In the genomic region with DNA sequence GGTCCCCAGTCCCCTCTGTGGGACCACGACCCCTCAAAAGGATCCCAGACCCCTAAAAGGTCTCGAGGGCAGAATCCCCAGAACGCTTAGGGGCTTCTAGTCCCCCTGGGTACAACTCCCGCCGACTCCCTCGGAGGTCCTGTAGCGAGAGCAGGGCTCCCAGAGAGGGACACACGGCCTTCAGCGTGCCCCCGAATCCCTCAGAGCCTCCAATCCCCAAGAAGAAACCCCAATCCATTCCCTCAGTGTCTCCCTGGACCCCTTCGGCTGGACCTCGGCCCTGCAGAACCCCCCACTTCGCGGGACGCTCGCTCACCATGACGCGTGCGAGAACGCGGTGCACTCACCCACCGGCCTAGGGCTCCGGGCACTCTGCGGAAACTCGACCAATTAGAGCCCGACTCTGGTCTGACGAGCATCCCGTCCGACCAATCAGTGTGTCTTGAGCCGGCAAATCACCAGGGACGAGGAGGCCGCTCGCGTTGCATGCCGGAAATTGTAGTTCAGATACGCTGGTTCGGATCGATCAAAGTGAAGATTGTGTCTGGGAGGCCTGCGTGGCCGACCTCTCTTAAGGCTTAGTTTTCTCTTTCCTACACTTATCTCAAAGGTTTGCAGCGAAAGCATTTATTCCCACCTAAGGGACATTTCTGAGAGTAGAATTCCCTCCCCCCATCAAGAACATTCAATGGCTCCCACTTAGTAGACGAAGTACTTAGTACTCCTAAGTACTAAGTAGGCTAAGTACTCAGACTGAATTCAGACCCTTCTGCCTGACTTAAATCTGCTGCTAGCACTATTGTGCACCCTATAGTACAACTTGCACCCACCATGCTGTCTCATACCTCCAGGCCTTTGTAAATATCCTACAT, we compare ENCODE assay signal across 1 cellular context.
TF ChIP-seq lines count a peak whose summit lies in the region.

A gene (minus strand): TSS at position 369 of the 872 bp plus-strand sequence. CDS start 50 bp downstream, at position 319.

TF ChIP-seq in HepG2, 621 proteins besides CTCF, POLR2A, EP300 and RAD21 (continued from another document and continues in another):
- TF ChIP-seq, protein P1, sequence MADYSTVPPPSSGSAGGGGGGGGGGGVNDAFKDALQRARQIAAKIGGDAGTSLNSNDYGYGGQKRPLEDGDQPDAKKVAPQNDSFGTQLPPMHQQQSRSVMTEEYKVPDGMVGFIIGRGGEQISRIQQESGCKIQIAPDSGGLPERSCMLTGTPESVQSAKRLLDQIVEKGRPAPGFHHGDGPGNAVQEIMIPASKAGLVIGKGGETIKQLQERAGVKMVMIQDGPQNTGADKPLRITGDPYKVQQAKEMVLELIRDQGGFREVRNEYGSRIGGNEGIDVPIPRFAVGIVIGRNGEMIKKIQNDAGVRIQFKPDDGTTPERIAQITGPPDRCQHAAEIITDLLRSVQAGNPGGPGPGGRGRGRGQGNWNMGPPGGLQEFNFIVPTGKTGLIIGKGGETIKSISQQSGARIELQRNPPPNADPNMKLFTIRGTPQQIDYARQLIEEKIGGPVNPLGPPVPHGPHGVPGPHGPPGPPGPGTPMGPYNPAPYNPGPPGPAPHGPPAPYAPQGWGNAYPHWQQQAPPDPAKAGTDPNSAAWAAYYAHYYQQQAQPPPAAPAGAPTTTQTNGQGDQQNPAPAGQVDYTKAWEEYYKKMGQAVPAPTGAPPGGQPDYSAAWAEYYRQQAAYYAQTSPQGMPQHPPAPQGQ (CRISPR knock-in tag; IDR thresholded peaks at IDR 0.05; ENCODE audit: borderline replicate concordance): peak; percentile 74; the same call in 1 of the 2 replicates
- TF ChIP-seq, protein P2, sequence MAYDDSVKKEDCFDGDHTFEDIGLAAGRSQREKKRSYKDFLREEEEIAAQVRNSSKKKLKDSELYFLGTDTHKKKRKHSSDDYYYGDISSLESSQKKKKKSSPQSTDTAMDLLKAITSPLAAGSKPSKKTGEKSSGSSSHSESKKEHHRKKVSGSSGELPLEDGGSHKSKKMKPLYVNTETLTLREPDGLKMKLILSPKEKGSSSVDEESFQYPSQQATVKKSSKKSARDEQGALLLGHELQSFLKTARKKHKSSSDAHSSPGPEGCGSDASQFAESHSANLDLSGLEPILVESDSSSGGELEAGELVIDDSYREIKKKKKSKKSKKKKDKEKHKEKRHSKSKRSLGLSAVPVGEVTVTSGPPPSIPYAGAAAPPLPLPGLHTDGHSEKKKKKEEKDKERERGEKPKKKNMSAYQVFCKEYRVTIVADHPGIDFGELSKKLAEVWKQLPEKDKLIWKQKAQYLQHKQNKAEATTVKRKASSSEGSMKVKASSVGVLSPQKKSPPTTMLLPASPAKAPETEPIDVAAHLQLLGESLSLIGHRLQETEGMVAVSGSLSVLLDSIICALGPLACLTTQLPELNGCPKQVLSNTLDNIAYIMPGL (CRISPR knock-in tag; IDR thresholded peaks at IDR 0.05; ENCODE audit: borderline replicate concordance in 1 of 2, low read depth in 1 of 2): peak; percentile 55 to 64; a peak in 2 of 4 replicates
- TF ChIP-seq, protein P3, sequence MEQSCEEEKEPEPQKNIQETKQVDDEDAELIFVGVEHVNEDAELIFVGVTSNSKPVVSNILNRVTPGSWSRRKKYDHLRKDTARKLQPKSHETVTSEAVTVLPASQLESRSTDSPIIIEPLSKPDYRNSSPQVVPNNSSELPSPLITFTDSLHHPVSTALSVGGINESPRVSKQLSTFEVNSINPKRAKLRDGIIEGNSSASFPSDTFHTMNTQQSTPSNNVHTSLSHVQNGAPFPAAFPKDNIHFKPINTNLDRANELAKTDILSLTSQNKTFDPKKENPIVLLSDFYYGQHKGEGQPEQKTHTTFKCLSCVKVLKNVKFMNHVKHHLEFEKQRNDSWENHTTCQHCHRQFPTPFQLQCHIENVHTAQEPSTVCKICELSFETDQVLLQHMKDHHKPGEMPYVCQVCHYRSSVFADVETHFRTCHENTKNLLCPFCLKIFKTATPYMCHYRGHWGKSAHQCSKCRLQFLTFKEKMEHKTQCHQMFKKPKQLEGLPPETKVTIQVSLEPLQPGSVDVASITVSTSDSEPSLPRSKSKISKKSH (CRISPR knock-in tag; IDR thresholded peaks at IDR 0.05; ENCODE audit: borderline replicate concordance): peak; percentile 79; the same call in 1 of the 2 replicates
- TF ChIP-seq SPEN (CRISPR knock-in tag; IDR thresholded peaks at IDR 0.05; ENCODE audit: low read depth): peak; percentile 75; the same call in 1 of the 2 replicates
- TF ChIP-seq, protein P4, sequence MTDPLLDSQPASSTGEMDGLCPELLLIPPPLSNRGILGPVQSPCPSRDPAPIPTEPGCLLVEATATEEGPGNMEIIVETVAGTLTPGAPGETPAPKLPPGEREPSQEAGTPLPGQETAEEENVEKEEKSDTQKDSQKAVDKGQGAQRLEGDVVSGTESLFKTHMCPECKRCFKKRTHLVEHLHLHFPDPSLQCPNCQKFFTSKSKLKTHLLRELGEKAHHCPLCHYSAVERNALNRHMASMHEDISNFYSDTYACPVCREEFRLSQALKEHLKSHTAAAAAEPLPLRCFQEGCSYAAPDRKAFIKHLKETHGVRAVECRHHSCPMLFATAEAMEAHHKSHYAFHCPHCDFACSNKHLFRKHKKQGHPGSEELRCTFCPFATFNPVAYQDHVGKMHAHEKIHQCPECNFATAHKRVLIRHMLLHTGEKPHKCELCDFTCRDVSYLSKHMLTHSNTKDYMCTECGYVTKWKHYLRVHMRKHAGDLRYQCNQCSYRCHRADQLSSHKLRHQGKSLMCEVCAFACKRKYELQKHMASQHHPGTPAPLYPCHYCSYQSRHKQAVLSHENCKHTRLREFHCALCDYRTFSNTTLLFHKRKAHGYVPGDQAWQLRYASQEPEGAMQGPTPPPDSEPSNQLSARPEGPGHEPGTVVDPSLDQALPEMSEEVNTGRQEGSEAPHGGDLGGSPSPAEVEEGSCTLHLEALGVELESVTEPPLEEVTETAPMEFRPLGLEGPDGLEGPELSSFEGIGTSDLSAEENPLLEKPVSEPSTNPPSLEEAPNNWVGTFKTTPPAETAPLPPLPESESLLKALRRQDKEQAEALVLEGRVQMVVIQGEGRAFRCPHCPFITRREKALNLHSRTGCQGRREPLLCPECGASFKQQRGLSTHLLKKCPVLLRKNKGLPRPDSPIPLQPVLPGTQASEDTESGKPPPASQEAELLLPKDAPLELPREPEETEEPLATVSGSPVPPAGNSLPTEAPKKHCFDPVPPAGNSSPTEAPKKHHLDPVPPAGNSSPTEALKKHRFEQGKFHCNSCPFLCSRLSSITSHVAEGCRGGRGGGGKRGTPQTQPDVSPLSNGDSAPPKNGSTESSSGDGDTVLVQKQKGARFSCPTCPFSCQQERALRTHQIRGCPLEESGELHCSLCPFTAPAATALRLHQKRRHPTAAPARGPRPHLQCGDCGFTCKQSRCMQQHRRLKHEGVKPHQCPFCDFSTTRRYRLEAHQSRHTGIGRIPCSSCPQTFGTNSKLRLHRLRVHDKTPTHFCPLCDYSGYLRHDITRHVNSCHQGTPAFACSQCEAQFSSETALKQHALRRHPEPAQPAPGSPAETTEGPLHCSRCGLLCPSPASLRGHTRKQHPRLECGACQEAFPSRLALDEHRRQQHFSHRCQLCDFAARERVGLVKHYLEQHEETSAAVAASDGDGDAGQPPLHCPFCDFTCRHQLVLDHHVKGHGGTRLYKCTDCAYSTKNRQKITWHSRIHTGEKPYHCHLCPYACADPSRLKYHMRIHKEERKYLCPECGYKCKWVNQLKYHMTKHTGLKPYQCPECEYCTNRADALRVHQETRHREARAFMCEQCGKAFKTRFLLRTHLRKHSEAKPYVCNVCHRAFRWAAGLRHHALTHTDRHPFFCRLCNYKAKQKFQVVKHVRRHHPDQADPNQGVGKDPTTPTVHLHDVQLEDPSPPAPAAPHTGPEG (CRISPR knock-in tag; IDR thresholded peaks at IDR 0.05): peak; percentile 68; the same call in 1 of the 2 replicates
- peak; percentile 86 for TF ChIP-seq ATF1 (CRISPR knock-in tag; IDR thresholded peaks at IDR 0.05)
- TF ChIP-seq ZNF850 (CRISPR knock-in tag; conservative IDR thresholded peaks at IDR 0.05): no peak
- TF ChIP-seq, protein P5, sequence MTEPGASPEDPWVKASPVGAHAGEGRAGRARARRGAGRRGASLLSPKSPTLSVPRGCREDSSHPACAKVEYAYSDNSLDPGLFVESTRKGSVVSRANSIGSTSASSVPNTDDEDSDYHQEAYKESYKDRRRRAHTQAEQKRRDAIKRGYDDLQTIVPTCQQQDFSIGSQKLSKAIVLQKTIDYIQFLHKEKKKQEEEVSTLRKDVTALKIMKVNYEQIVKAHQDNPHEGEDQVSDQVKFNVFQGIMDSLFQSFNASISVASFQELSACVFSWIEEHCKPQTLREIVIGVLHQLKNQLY (CRISPR knock-in tag; IDR thresholded peaks at IDR 0.05): 0 out of 2 replicates have a peak, but pooled peaks have one; percentile 14
- peak; percentile 35 for TF ChIP-seq AGO1 (IDR thresholded peaks at IDR 0.05; ENCODE audit: low read depth, low read length, poor library complexity, severe bottlenecking)
- peak; percentile 46; the same call in 1 of the 2 replicates for TF ChIP-seq ZNF350 (CRISPR knock-in tag; IDR thresholded peaks at IDR 0.05; ENCODE audit: borderline replicate concordance, low read depth)
- peak; percentile 77 for TF ChIP-seq ZNF274 (CRISPR knock-in tag; IDR thresholded peaks at IDR 0.05)
- no peak for TF ChIP-seq FOXC1 (CRISPR knock-in tag; IDR thresholded peaks at IDR 0.05; ENCODE audit: borderline replicate concordance)
- TF ChIP-seq CEBPG (CRISPR knock-in tag; IDR thresholded peaks at IDR 0.05): no peak
- peak; percentile 95 for TF ChIP-seq ZFX (CRISPR knock-in tag; IDR thresholded peaks at IDR 0.05; ENCODE audit: low read depth)
- TF ChIP-seq, protein P6, sequence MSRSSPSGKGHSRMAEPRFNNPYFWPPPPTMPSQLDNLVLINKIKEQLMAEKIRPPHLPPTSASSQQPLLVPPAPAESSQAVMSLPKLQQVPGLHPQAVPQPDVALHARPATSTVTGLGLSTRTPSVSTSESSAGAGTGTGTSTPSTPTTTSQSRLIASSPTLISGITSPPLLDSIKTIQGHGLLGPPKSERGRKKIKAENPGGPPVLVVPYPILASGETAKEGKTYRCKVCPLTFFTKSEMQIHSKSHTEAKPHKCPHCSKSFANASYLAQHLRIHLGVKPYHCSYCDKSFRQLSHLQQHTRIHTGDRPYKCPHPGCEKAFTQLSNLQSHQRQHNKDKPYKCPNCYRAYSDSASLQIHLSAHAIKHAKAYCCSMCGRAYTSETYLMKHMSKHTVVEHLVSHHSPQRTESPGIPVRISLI (CRISPR knock-in tag; IDR thresholded peaks at IDR 0.05; ENCODE audit: borderline replicate concordance): no peak
- 0 out of 2 replicates have a peak, but pooled peaks have one; percentile 49 for TF ChIP-seq HOXA5 (CRISPR knock-in tag; IDR thresholded peaks at IDR 0.05)
- TF ChIP-seq PHF8 (CRISPR knock-in tag; IDR thresholded peaks at IDR 0.05): peak; percentile 81
- TF ChIP-seq YEATS4 (CRISPR knock-in tag; IDR thresholded peaks at IDR 0.05; ENCODE audit: borderline replicate concordance): peak; percentile 64; the same call in 1 of the 2 replicates
- peak; percentile 32; the same call in 1 of the 2 replicates for TF ChIP-seq KDM5A (IDR thresholded peaks at IDR 0.05; ENCODE audit: borderline replicate concordance, low read length)
- no peak for TF ChIP-seq ZNF891 (CRISPR knock-in tag; IDR thresholded peaks at IDR 0.05)
- no peak for TF ChIP-seq HOXA7 (CRISPR knock-in tag; IDR thresholded peaks at IDR 0.05)
- TF ChIP-seq, protein P7, sequence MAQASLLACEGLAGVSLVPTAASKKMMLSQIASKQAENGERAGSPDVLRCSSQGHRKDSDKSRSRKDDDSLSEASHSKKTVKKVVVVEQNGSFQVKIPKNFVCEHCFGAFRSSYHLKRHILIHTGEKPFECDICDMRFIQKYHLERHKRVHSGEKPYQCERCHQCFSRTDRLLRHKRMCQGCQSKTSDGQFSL (CRISPR knock-in tag; IDR thresholded peaks at IDR 0.05): peak; percentile 92
- TF ChIP-seq SALL1 (CRISPR knock-in tag; IDR thresholded peaks at IDR 0.05): peak; percentile 82
- TF ChIP-seq, protein P8, sequence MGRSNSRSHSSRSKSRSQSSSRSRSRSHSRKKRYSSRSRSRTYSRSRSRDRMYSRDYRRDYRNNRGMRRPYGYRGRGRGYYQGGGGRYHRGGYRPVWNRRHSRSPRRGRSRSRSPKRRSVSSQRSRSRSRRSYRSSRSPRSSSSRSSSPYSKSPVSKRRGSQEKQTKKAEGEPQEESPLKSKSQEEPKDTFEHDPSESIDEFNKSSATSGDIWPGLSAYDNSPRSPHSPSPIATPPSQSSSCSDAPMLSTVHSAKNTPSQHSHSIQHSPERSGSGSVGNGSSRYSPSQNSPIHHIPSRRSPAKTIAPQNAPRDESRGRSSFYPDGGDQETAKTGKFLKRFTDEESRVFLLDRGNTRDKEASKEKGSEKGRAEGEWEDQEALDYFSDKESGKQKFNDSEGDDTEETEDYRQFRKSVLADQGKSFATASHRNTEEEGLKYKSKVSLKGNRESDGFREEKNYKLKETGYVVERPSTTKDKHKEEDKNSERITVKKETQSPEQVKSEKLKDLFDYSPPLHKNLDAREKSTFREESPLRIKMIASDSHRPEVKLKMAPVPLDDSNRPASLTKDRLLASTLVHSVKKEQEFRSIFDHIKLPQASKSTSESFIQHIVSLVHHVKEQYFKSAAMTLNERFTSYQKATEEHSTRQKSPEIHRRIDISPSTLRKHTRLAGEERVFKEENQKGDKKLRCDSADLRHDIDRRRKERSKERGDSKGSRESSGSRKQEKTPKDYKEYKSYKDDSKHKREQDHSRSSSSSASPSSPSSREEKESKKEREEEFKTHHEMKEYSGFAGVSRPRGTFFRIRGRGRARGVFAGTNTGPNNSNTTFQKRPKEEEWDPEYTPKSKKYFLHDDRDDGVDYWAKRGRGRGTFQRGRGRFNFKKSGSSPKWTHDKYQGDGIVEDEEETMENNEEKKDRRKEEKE (IDR thresholded peaks at IDR 0.05): no peak
- no peak for TF ChIP-seq ZNF3 (CRISPR knock-in tag; IDR thresholded peaks at IDR 0.05)
- TF ChIP-seq ZNF879 (CRISPR knock-in tag; IDR thresholded peaks at IDR 0.05): 0 out of 2 replicates have a peak, but pooled peaks have one; percentile 47
- TF ChIP-seq GPN1 (CRISPR knock-in tag; IDR thresholded peaks at IDR 0.05; ENCODE audit: borderline replicate concordance): no peak
- TF ChIP-seq MLLT10 (CRISPR knock-in tag; IDR thresholded peaks at IDR 0.05): no peak
- TF ChIP-seq TCF7 (IDR thresholded peaks at IDR 0.05; ENCODE audit: low read depth): peak; percentile 42; the same call in 1 of the 2 replicates
- TF ChIP-seq RBM22 (optimal IDR thresholded peaks at IDR 0.05; ENCODE audit: low read length): no peak
- TF ChIP-seq, protein P9, sequence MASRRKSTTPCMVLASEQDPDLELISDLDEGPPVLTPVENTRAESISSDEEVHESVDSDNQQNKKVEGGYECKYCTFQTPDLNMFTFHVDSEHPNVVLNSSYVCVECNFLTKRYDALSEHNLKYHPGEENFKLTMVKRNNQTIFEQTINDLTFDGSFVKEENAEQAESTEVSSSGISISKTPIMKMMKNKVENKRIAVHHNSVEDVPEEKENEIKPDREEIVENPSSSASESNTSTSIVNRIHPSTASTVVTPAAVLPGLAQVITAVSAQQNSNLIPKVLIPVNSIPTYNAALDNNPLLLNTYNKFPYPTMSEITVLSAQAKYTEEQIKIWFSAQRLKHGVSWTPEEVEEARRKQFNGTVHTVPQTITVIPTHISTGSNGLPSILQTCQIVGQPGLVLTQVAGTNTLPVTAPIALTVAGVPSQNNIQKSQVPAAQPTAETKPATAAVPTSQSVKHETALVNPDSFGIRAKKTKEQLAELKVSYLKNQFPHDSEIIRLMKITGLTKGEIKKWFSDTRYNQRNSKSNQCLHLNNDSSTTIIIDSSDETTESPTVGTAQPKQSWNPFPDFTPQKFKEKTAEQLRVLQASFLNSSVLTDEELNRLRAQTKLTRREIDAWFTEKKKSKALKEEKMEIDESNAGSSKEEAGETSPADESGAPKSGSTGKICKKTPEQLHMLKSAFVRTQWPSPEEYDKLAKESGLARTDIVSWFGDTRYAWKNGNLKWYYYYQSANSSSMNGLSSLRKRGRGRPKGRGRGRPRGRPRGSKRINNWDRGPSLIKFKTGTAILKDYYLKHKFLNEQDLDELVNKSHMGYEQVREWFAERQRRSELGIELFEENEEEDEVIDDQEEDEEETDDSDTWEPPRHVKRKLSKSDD (CRISPR knock-in tag; IDR thresholded peaks at IDR 0.05; ENCODE audit: low read depth): 0 out of 2 replicates have a peak, but pooled peaks have one; percentile 38
- TF ChIP-seq ZBTB38 (CRISPR knock-in tag; IDR thresholded peaks at IDR 0.05): no peak
- TF ChIP-seq MXD4 (CRISPR knock-in tag; IDR thresholded peaks at IDR 0.05): peak; percentile 43; the same call in 1 of the 2 replicates
- TF ChIP-seq ZC3H13 (CRISPR knock-in tag; IDR thresholded peaks at IDR 0.05): no peak
